Comparison of ENCODE assay signal across 20 cellular contexts in genomic region chr1:53514436-53514835, GRCh38. TPM values are rescaled to one million over a fixed set of nuclear protein-coding genes. Genes with fewer than 3 reads are reported as not detected.
"Had no signal": no experiment of that assay in that cellular context is flagged by ENCODE, and none has a peak within 500 bp of the region (broad histone marks: within the 10 kb centered on the region; RNA-seq: fewer than 3 reads in every experiment).

No MANE protein-coding gene starts in this region.

- H3K36me3 ChIP-seq: SJSA1 had no signal

- H3K9me3 ChIP-seq: SJSA1 had no signal

- DNase-seq: KBM-7, MV-4-11, NCI-H1048, NCI-H1105, NCI-H1436 treated with DMSO at 0.1 percent for 48 hours, NCI-H1694, NCI-H187 treated with DMSO at 0.1 percent for 48 hours, NCI-H2029 treated with DMSO at 0.1 percent for 48 hours, NCI-H2171 treated with DMSO at 0.1 percent for 48 hours, NCI-H345, NCI-H524 treated with DMSO at 0.1 percent for 48 hours, NCI-H774, SHP77 treated with DMSO at 0.1 percent for 48 hours had no signal

- H3K27ac ChIP-seq: RWPE1, SJSA1, SK-N-MC had no signal

- H3K4me3 ChIP-seq: SJSA1, SK-N-MC had no signal

- H3K27me3 ChIP-seq: SJSA1 had no signal

RNA-seq across cellular contexts. Expression of gene DMRTB1, which starts 55.2 kb away (rescaled TPM):
- total RNA-seq: HT-29, LHCN-M2, MCF 10A, NCI-H460, SJSA1 had no signal
